In genomic region chr11:72782081-72782920, GRCh38 we compare ENCODE assay signal across 8 cellular contexts. TPM values are rescaled to one million over a fixed set of nuclear protein-coding genes. Genes with fewer than 3 reads are reported as not detected.
DNase-seq lines count a peak whose midpoint lies in the region; ATAC-seq and TF ChIP-seq lines count a peak whose summit lies in the region.

No MANE protein-coding gene starts in this region.

- intact Hi-C loops in left cardiac atrium (cut with DNase I), result no loop called here

- H2AFZ ChIP-seq in neuron (ENCODE audit: low read depth, low read length), result no peak overlapping the region

- H3K9ac ChIP-seq in duodenal mucosa (ENCODE audit: low read depth in 1 of 2, low read length in 2 of 2), result no peak overlapping the region

- peak overlapping the region; percentile 75 for H3K4me3 ChIP-seq in cardiac muscle cell
- peak overlapping the region; percentile 60 to 69 for H3K4me3 ChIP-seq in duodenal mucosa (ENCODE audit: low read depth in 1 of 2, low read length in 2 of 2)
- peak overlapping the region; percentile 41 for H3K4me3 ChIP-seq in neuron (ENCODE audit: low read length)

- no peak for TF ChIP-seq CTCF in cardiac muscle cell (IDR thresholded peaks at IDR 0.05; ENCODE audit: low read depth, low read length)

- H3K27me3 ChIP-seq in cardiac muscle cell (no peaks in the 10 kb centered on the region), duodenal mucosa (ENCODE audit: control insufficient read depth in 1 of 2, insufficient read depth in 2 of 2, low read length in 2 of 2) (no peaks in the 10 kb centered on the region), neuron (ENCODE audit: insufficient read depth, low read length) (peaks cover 5% of the 10 kb centered on the region)

- H3K9me3 ChIP-seq in cardiac muscle cell (ENCODE audit: low read depth) (no peaks in the 10 kb centered on the region), duodenal mucosa (ENCODE audit: control insufficient read depth in 1 of 2, low read length in 2 of 2) (no peaks in the 10 kb centered on the region), neuron (ENCODE audit: low read length) (no peaks in the 10 kb centered on the region)

- H3K27ac ChIP-seq in cardiac muscle cell (no peak overlapping the region), duodenal mucosa (ENCODE audit: low read depth, low read length) (no peak overlapping the region)

- peaks cover 12% of the 10 kb centered on the region for H3K4me1 ChIP-seq in cardiac muscle cell (ENCODE audit: low read depth)
- H3K4me1 ChIP-seq in duodenal mucosa (ENCODE audit: control insufficient read depth in 1 of 2, insufficient read depth in 2 of 2, low read length in 2 of 2), result peaks cover 76 to 84% of the 10 kb centered on the region in 2 donors
- peaks cover 10% of the 10 kb centered on the region for H3K4me1 ChIP-seq in neuron (ENCODE audit: insufficient read depth, low read length)

- H3K36me3 ChIP-seq in cardiac muscle cell (no peaks in the 10 kb centered on the region), duodenal mucosa (ENCODE audit: control insufficient read depth in 1 of 2, insufficient read depth in 2 of 2, low read length in 2 of 2) (no peaks in the 10 kb centered on the region), neuron (ENCODE audit: insufficient read depth, low read length) (no peaks in the 10 kb centered on the region)

- DNase-seq in cardiac muscle cell (ENCODE audit: low read depth in 1 of 2, low spot score in 1 of 2) (peak in 1 of 2 donors; percentile 20), left cardiac atrium (no peak), NCI-H748 (lab: John Stamatoyannopoulos, UW; ENCODE audit: unreplicated experiment) (peak; percentile 76), glomerular visceral epithelial cell (ENCODE audit: extremely low spot score) (no peak)

- ATAC-seq in left cardiac atrium (no peak), HG02973 (IDR thresholded peaks at IDR 0.05; ENCODE audit: unreplicated experiment) (no peak), GM19467 (IDR thresholded peaks at IDR 0.05; ENCODE audit: unreplicated experiment) (no peak)

RNA-seq across cellular contexts. Expression of gene STARD10, which starts 11.5 kb away (rescaled TPM):
- total RNA-seq in cardiac muscle cell (66.2 and 101 TPM in 2 replicates), left cardiac atrium (10 to 100 TPM; 87.4 to 93.9 TPM)
- polyA plus RNA-seq in cardiac muscle cell, result 91.4 and 139 TPM in 2 replicates

RNA-seq across cellular contexts. Expression of gene ARAP1, which starts 30.1 kb away (rescaled TPM):
- 134 and 200 TPM in 2 replicates for total RNA-seq in cardiac muscle cell
- polyA plus RNA-seq in cardiac muscle cell, result 41.5 and 54.6 TPM in 2 replicates
- total RNA-seq in left cardiac atrium, result 10 to 100 TPM; 60.3 to 66.9 TPM

RNA-seq across cellular contexts. Expression of gene ATG16L2, which starts 31.9 kb away (rescaled TPM):
- total RNA-seq in cardiac muscle cell (16.7 and 66.8 TPM in 2 replicates), left cardiac atrium (10 to 100 TPM; 11.9 to 16.3 TPM)
- polyA plus RNA-seq in cardiac muscle cell, result 47.8 and 80.4 TPM in 2 replicates
